Comparison of ENCODE assay signal across 8 cellular contexts in the genomic region with DNA sequence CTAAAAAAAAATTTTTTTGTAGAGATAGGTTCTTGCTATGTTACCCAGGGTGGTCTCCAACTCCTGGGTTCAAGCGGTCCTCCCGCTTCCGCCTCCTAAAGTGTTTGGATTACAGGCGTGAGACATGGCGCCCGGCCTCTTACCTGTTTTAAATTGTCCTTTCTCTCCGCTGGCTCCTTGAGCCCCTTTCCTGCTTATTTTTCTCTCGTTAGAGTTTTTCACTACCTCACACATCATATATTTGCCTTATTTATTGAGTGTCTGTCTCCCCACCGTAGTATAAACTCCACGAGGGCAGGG. TPM values are rescaled to one million over a fixed set of nuclear protein-coding genes. Genes with fewer than 3 reads are reported as not detected.
DNase-seq lines count a peak whose midpoint lies in the region; ATAC-seq and TF ChIP-seq lines count a peak whose summit lies in the region.

No MANE protein-coding gene starts in this region.

- peak overlapping the region; percentile 42; the same call in 1 of the 2 replicates for H3K27ac Mint-ChIP-seq in GM23338

- peaks cover 8% of the 10 kb centered on the region for H3K27me3 Mint-ChIP-seq in GM23338 (ENCODE audit: insufficient read depth, low read depth, poor library complexity)

- H3K4me1 ChIP-seq in GM23338 (ENCODE audit: insufficient read depth) (peaks cover 13% of the 10 kb centered on the region; the same call in 1 of the 2 replicates), sigmoid colon (peaks cover 0 to 27% (median 18%) of the 10 kb centered on the region in 4 donors)

- no peaks in the 10 kb centered on the region for H4K20me1 ChIP-seq in GM23338 (replicated peaks; ENCODE audit: insufficient read depth)

- DNase-seq in GM23338 (ENCODE audit: low spot score) = no peak
- DNase-seq in foreskin fibroblast = no peak
- no peak for DNase-seq in sigmoid colon
- no peak for DNase-seq in SK-N-DZ (ENCODE audit: low spot score)
- DNase-seq in posterior vena cava (ENCODE audit: low spot score) = no peak
- DNase-seq in KBM-7 = no peak
- no peak for DNase-seq in KG1 (lab: John Stamatoyannopoulos, UW)

- no peak for TF ChIP-seq POLR2A in sigmoid colon (IDR thresholded peaks at IDR 0.05)

- 0 out of 2 replicates have a peak, but pooled peaks cover 4% of the 10 kb centered on the region for H3F3A ChIP-seq in GM23338 (replicated peaks; ENCODE audit: low read depth)

- H3K4me1 Mint-ChIP-seq in GM23338 = peaks cover 16% of the 10 kb centered on the region

- H3K9me3 ChIP-seq in sigmoid colon = no peaks in the 10 kb centered on the region

- no peaks in the 10 kb centered on the region for H3K79me2 ChIP-seq in GM23338 (replicated peaks; ENCODE audit: insufficient read depth)

- intact Hi-C loops in sigmoid colon (cut with DNase I) (loop anchor here (2.0 to 10.0 kb wide), 4 partner anchors 137 to 223 kb away; partner anchors contain the start of genes ANKS3, DNAAF8, EEF2KMT and ROGDI), posterior vena cava (cut with DNase I) (loop anchor here (5.0 kb wide), 1 partner anchor 110 kb away; the partner anchor contains the start of genes GLYR1 (in 2 of the 2) and UBN1 (in 2 of the 2))

- peak overlapping the region; percentile 66; the same call in 1 of the 2 replicates for H3K27ac ChIP-seq in GM23338 (ENCODE audit: low read depth)
- H3K27ac ChIP-seq in VCaP = peak overlapping the region; percentile 66
- peak overlapping the region; percentile 70 to 77 (median 74) for H3K27ac ChIP-seq in sigmoid colon

- TF ChIP-seq EP300 in sigmoid colon (IDR thresholded peaks at IDR 0.05) = no peak

- TF ChIP-seq CTCF in GM23338 (conservative IDR thresholded peaks at IDR 0.05; ENCODE audit: low read depth in 2 of 2) (no peak), VCaP (conservative IDR thresholded peaks at IDR 0.05) (no peak), foreskin fibroblast (IDR thresholded peaks at IDR 0.05; ENCODE audit: low read depth, low read length) (no peak), sigmoid colon (IDR thresholded peaks at IDR 0.05) (no peak)

- no peaks in the 10 kb centered on the region for H3K9me2 ChIP-seq in GM23338 (ENCODE audit: insufficient read depth)

- no peak for ATAC-seq in GM23338

- H3K36me3 Mint-ChIP-seq in GM23338 (ENCODE audit: low read depth) = no peaks in the 10 kb centered on the region

- peak overlapping the region; percentile 90 for H3K4me2 ChIP-seq in GM23338

- H3K9me3 Mint-ChIP-seq in GM23338 = no peaks in the 10 kb centered on the region

- peak overlapping the region; percentile 100 for H2AFZ ChIP-seq in GM23338

- H3K36me3 ChIP-seq in GM23338 (ENCODE audit: insufficient read depth) (no peaks in the 10 kb centered on the region), sigmoid colon (no peaks in the 10 kb centered on the region)

- no peaks in the 10 kb centered on the region for H3K27me3 ChIP-seq in GM23338 (ENCODE audit: insufficient read depth)
- no peaks in the 10 kb centered on the region for H3K27me3 ChIP-seq in sigmoid colon

- in situ Hi-C loops in KBM-7 (cut with MboI; ENCODE audit: low pct_unique_long_range_greater_than_20kb, low sequenced_read_pairs) = no loop called here

- H3K4me3 ChIP-seq in GM23338 (peak overlapping the region; percentile 91), foreskin fibroblast (ENCODE audit: low read depth in 1 of 2, low read length in 2 of 2) (peak overlapping the region; percentile 40 to 63), sigmoid colon (peak overlapping the region; percentile 28 to 58 (median 50))

- peak overlapping the region; percentile 87 for H3K4me3 Mint-ChIP-seq in GM23338

- 6 to 19% methylated on average over 10 of the region's 10 CpGs for whole genome bisulfite sequencing in sigmoid colon, 2 donors

TF ChIP-seq in GM23338, 12 proteins besides CTCF, POLR2A, EP300 and RAD21 (continues in another document):
- no peak for TF ChIP-seq CREB1 (CRISPR knock-in tag; IDR thresholded peaks at IDR 0.05; ENCODE audit: low read depth)
- no peak for TF ChIP-seq ZNF114 (CRISPR knock-in tag; IDR thresholded peaks at IDR 0.05)
- no peak for TF ChIP-seq EZH2phosphoT487 (IDR thresholded peaks at IDR 0.05; ENCODE audit: unreplicated experiment)
- TF ChIP-seq STAT1 (IDR thresholded peaks at IDR 0.05; ENCODE audit: unreplicated experiment) = no peak
- no peak for TF ChIP-seq ZNF331 (CRISPR knock-in tag; IDR thresholded peaks at IDR 0.05; ENCODE audit: low read depth)
- TF ChIP-seq, protein P1, sequence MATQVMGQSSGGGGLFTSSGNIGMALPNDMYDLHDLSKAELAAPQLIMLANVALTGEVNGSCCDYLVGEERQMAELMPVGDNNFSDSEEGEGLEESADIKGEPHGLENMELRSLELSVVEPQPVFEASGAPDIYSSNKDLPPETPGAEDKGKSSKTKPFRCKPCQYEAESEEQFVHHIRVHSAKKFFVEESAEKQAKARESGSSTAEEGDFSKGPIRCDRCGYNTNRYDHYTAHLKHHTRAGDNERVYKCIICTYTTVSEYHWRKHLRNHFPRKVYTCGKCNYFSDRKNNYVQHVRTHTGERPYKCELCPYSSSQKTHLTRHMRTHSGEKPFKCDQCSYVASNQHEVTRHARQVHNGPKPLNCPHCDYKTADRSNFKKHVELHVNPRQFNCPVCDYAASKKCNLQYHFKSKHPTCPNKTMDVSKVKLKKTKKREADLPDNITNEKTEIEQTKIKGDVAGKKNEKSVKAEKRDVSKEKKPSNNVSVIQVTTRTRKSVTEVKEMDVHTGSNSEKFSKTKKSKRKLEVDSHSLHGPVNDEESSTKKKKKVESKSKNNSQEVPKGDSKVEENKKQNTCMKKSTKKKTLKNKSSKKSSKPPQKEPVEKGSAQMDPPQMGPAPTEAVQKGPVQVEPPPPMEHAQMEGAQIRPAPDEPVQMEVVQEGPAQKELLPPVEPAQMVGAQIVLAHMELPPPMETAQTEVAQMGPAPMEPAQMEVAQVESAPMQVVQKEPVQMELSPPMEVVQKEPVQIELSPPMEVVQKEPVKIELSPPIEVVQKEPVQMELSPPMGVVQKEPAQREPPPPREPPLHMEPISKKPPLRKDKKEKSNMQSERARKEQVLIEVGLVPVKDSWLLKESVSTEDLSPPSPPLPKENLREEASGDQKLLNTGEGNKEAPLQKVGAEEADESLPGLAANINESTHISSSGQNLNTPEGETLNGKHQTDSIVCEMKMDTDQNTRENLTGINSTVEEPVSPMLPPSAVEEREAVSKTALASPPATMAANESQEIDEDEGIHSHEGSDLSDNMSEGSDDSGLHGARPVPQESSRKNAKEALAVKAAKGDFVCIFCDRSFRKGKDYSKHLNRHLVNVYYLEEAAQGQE (IDR thresholded peaks at IDR 0.05; ENCODE audit: unreplicated experiment) = no peak
- TF ChIP-seq, protein P2, sequence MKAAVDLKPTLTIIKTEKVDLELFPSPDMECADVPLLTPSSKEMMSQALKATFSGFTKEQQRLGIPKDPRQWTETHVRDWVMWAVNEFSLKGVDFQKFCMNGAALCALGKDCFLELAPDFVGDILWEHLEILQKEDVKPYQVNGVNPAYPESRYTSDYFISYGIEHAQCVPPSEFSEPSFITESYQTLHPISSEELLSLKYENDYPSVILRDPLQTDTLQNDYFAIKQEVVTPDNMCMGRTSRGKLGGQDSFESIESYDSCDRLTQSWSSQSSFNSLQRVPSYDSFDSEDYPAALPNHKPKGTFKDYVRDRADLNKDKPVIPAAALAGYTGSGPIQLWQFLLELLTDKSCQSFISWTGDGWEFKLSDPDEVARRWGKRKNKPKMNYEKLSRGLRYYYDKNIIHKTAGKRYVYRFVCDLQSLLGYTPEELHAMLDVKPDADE (IDR thresholded peaks at IDR 0.05) = no peak
- no peak for TF ChIP-seq EZH2 (IDR thresholded peaks at IDR 0.05; ENCODE audit: low read depth, unreplicated experiment)
- TF ChIP-seq JUNB (IDR thresholded peaks at IDR 0.05; ENCODE audit: unreplicated experiment) = no peak
- no peak for TF ChIP-seq NANOG (IDR thresholded peaks at IDR 0.05; ENCODE audit: borderline replicate concordance)

RNA-seq across cellular contexts. Expression of gene SEC14L5, which starts 0.8 kb away (rescaled TPM):
- total RNA-seq in GM23338 (2014; rRNA removed; shearing (Covaris generic)) = 5.5 and 5.9 TPM in 2 replicates
- polyA plus RNA-seq in GM23338 (2016; fragmentation: Nextera tagmentation; extraction: Ambion mirVana) = 1.7 and 2.6 TPM in 2 replicates
- 1 to 10 TPM in 1 of 4 donors, under 1 TPM in 3; 0.28 to 2.5 (median 0.65) TPM for total RNA-seq in sigmoid colon
- under 1 TPM; under 0.01 to 0.46 (median 0.35) TPM for polyA plus RNA-seq in sigmoid colon
- 0.03 TPM in 2 replicates for polyA plus RNA-seq in SK-N-DZ (2014; cell fraction: cytosol; rRNA removed)
- polyA plus RNA-seq in SK-N-DZ (2014; cell fraction: nucleus; rRNA removed) = not detected in 2 replicates
- 1 to 10 TPM in 1 of 2 donors, under 1 TPM in 1; 0.86 to 1.1 TPM for total RNA-seq in posterior vena cava

RNA-seq across cellular contexts. Expression of gene PPL, which starts 20.4 kb away (rescaled TPM):
- total RNA-seq in GM23338 (2014; rRNA removed; shearing (Covaris generic)) = 26.1 and 31.7 TPM in 2 replicates
- polyA plus RNA-seq in GM23338 (2016; fragmentation: Nextera tagmentation; extraction: Ambion mirVana) = 9.4 and 10.6 TPM in 2 replicates
- 10 to 100 TPM; 10.3 to 42.9 (median 37.0) TPM for total RNA-seq in sigmoid colon
- polyA plus RNA-seq in sigmoid colon = 10 to 100 TPM in 1 of 3 donors, 1 to 10 TPM in 2; 4.6 to 27.0 (median 8.3) TPM
- polyA plus RNA-seq in SK-N-DZ (2014; cell fraction: cytosol; rRNA removed) = 2.4 and 3.4 TPM in 2 replicates
- polyA plus RNA-seq in SK-N-DZ (2014; cell fraction: nucleus; rRNA removed) = 3.6 and 8.8 TPM in 2 replicates
- total RNA-seq in posterior vena cava = 10 to 100 TPM; 23.8 to 24.1 TPM
